Comparison of ENCODE assay signal across 8 cellular contexts in genomic region chr1:115112496-115113375, GRCh38. TPM values are rescaled to one million over a fixed set of nuclear protein-coding genes. Genes with fewer than 3 reads are reported as not detected.
A peak's percentile ranks its signal among the peaks of the same experiment; 100 is the strongest.
DNase-seq lines count a peak whose midpoint lies in the region; ATAC-seq and TF ChIP-seq lines count a peak whose summit lies in the region.

No MANE protein-coding gene starts in this region.

- peaks cover 3% of the 10 kb centered on the region for H3K9me3 Mint-ChIP-seq in activated naive CD4-positive, alpha-beta T cell treated with anti-CD3 and anti-CD28 coated beads for 36 hours

- H3K4me3 ChIP-seq in RWPE2 (ENCODE audit: severe bottlenecking) (no peak overlapping the region), iPS-20b (ENCODE audit: low read length) (peak overlapping the region; percentile 42; the same call in 1 of the 2 replicates)

- H3K36me3 ChIP-seq in RWPE2 (ENCODE audit: low read depth) (no peaks in the 10 kb centered on the region), iPS-20b (ENCODE audit: insufficient read depth, low read depth, low read length) (no peaks in the 10 kb centered on the region)

- no peak overlapping the region for H3K9ac ChIP-seq in iPS-20b (ENCODE audit: low read depth, low read length)

- H3K4me3 Mint-ChIP-seq in activated naive CD4-positive, alpha-beta T cell treated with anti-CD3 and anti-CD28 coated beads for 36 hours: no peak overlapping the region

- peaks cover 8% of the 10 kb centered on the region for H3K4me1 Mint-ChIP-seq in activated naive CD4-positive, alpha-beta T cell treated with anti-CD3 and anti-CD28 coated beads for 36 hours (ENCODE audit: low read depth)

- H3K27me3 ChIP-seq in RWPE2 (ENCODE audit: insufficient read depth, poor library complexity, severe bottlenecking) (no peaks in the 10 kb centered on the region), iPS-20b (ENCODE audit: insufficient read depth, low read length) (peaks cover 9% of the 10 kb centered on the region)

- H3K36me3 Mint-ChIP-seq in activated naive CD4-positive, alpha-beta T cell treated with anti-CD3 and anti-CD28 coated beads for 36 hours (ENCODE audit: low read depth): no peaks in the 10 kb centered on the region

- H3K27me3 Mint-ChIP-seq in activated naive CD4-positive, alpha-beta T cell treated with anti-CD3 and anti-CD28 coated beads for 36 hours (ENCODE audit: low read depth): no peaks in the 10 kb centered on the region

- no peak overlapping the region for H3K27ac ChIP-seq in RWPE2 (ENCODE audit: poor library complexity, severe bottlenecking)
- no peak overlapping the region for H3K27ac ChIP-seq in iPS-20b (ENCODE audit: low read length)

- TF ChIP-seq CTCF in RWPE2 (IDR thresholded peaks at IDR 0.05; ENCODE audit: poor library complexity, severe bottlenecking): peak; percentile 91

- H3K9me3 ChIP-seq in RWPE2 (ENCODE audit: severe bottlenecking) (no peaks in the 10 kb centered on the region), iPS-20b (ENCODE audit: insufficient read depth, low read depth, low read length) (no peaks in the 10 kb centered on the region)

- no peak overlapping the region for H3K27ac Mint-ChIP-seq in activated naive CD4-positive, alpha-beta T cell treated with anti-CD3 and anti-CD28 coated beads for 36 hours

- H3K4me1 ChIP-seq in RWPE2 (ENCODE audit: insufficient read depth, poor library complexity, severe bottlenecking) (peaks cover 9% of the 10 kb centered on the region), iPS-20b (ENCODE audit: insufficient read depth, low read length) (0 out of 2 replicates have a peak, but pooled peaks cover 2% of the 10 kb centered on the region)

- CTCF ChIA-PET in activated naive CD4-positive, alpha-beta T cell treated with anti-CD3 and anti-CD28 coated beads for 36 hours (lab: Charles Lee): interaction anchor here (0.6 to 4.5 kb wide), 18 partner anchors 8 to 296 kb away, joined by 3 to 36 read pairs (median 4); no protein-coding TSS in a partner anchor

- ATAC-seq in RWPE2 (ENCODE audit: low read depth): no peak; the same call in 2 of the 3 replicates
- no peak for ATAC-seq in GM21723 (IDR thresholded peaks at IDR 0.05; ENCODE audit: unreplicated experiment)

- intact Hi-C loops in activated naive CD4-positive, alpha-beta T cell treated with anti-CD3 and anti-CD28 coated beads for 36 hours (cut with micrococcal nuclease): loop anchor here (1.0 to 2.0 kb wide), 4 partner anchors 50 to 766 kb away; no protein-coding TSS in a partner anchor

- DNase-seq in NCI-H2196 (lab: John Stamatoyannopoulos, UW; ENCODE audit: unreplicated experiment) (peak; percentile 10), NCI-H2196 treated with DMSO at 0.1 percent for 48 hours (lab: John Stamatoyannopoulos, UW; ENCODE audit: unreplicated experiment) (no peak), RWPE2 (ENCODE audit: low spot score) (no peak), middle frontal gyrus (ENCODE audit: extremely low spot score, low spot score) (no peak)
- peak; percentile 55 for DNase-seq in activated naive CD4-positive, alpha-beta T cell treated with anti-CD3 and anti-CD28 coated beads for 36 hours
- DNase-seq in stimulated activated CD4-positive, alpha-beta T cell treated with anti-CD3 and anti-CD28 coated beads, Interleukin-1b, Interleukin-23, amount 100 ng/mL, for 4 hours (ENCODE audit: low read depth in 2 of 2): peak; percentile 34 to 44

RNA-seq across cellular contexts. Expression of gene TSPAN2, which starts 23.4 kb away (rescaled TPM):
- under 1 TPM; 0.86 to 0.91 TPM for total RNA-seq in activated naive CD4-positive, alpha-beta T cell treated with anti-CD3 and anti-CD28 coated beads for 36 hours

Comparison
In these comparisons a context has a peak if more than half of its experiments do, and no peak if none do; other contexts are left out.
1. DNase-seq: peak in NCI-H2196 (single experiment), activated naive CD4-positive, alpha-beta T cell treated with anti-CD3 and anti-CD28 coated beads for 36 hours (single experiment) and stimulated activated CD4-positive, alpha-beta T cell treated with anti-CD3 and anti-CD28 coated beads, Interleukin-1b, Interleukin-23, amount 100 ng/mL, for 4 hours (2 of 2); none in NCI-H2196 treated with DMSO at 0.1 percent for 48 hours (single experiment), RWPE2 (single experiment) and middle frontal gyrus (single experiment).